24 cellular contexts compared by ENCODE assay signal in genomic region chr20:63939061-63939935, GRCh38. TPM values are rescaled to one million over a fixed set of nuclear protein-coding genes. Genes with fewer than 3 reads are reported as not detected.
DNase-seq lines count a peak whose midpoint lies in the region; ATAC-seq, FAIRE-seq and TF ChIP-seq lines count a peak whose summit lies in the region.
"Had no signal": no experiment of that assay in that cellular context is flagged by ENCODE, and none has a peak within 500 bp of the region (broad histone marks: within the 10 kb centered on the region; RNA-seq: fewer than 3 reads in every experiment).

No MANE protein-coding gene starts in this region.

- ATAC-seq in stimulated activated naive CD8-positive, alpha-beta T cell treated with anti-CD3 and anti-CD28 coated beads, Interleukin-15, amount 100 ng/mL, for 72 hours = peak; percentile 6
- no peak for ATAC-seq in stimulated activated naive CD8-positive, alpha-beta T cell treated with anti-CD3 and anti-CD28 coated beads, Interleukin-15, Interleukin-2, amounts not matched to agents 100 U/mL and 50 U/mL, for 24 hours
- ATAC-seq: activated naive CD4-positive, alpha-beta T cell treated with anti-CD3 and anti-CD28 coated beads, Interleukin-2, amount 50 U/mL, for 72 hours; body of pancreas; naive thymus-derived CD4-positive, alpha-beta T cell had no signal

- H3K4me1 Mint-ChIP-seq in stimulated activated naive CD8-positive, alpha-beta T cell treated with anti-CD3 and anti-CD28 coated beads, Interleukin-15, amount 100 ng/mL, for 72 hours = peaks cover 26% of the 10 kb centered on the region
- H3K4me1 Mint-ChIP-seq in CD14-positive monocyte = peaks cover 32% of the 10 kb centered on the region

- H4K20me1 ChIP-seq in endothelial cell of umbilical vein (replicated peaks; ENCODE audit: control insufficient read depth, extremely low read depth, insufficient read depth, low read length) = peaks cover 3% of the 10 kb centered on the region

- peaks cover 8 to 39% of the 10 kb centered on the region in 2 experiments for H3K36me3 ChIP-seq in endothelial cell of umbilical vein (ENCODE audit: control insufficient read depth in 2 of 2, extremely low read depth in 1 of 2, insufficient read depth in 2 of 2, low read length in 2 of 2)
- peaks cover 1% of the 10 kb centered on the region for H3K36me3 ChIP-seq in mesendoderm (ENCODE audit: control insufficient read depth, insufficient read depth, low read length)
- peaks cover 36% of the 10 kb centered on the region for H3K36me3 ChIP-seq in effector memory CD4-positive, alpha-beta T cell (ENCODE audit: control insufficient read depth, insufficient read depth, low read length)
- H3K36me3 ChIP-seq: prostate gland had no signal

- no peak overlapping the region for H3K18ac ChIP-seq in mesendoderm (ENCODE audit: low read length)

- H3K79me2 ChIP-seq in endothelial cell of umbilical vein (ENCODE audit: control insufficient read depth, insufficient read depth, low read length) (peaks cover 19% of the 10 kb centered on the region), mesendoderm (ENCODE audit: control insufficient read depth, insufficient read depth, low read length) (no peaks in the 10 kb centered on the region)

- no peak overlapping the region for H3K4me2 ChIP-seq in endothelial cell of umbilical vein (ENCODE audit: insufficient read depth, low read length)
- peak overlapping the region; percentile 19 for H3K4me2 ChIP-seq in mesendoderm (ENCODE audit: low read length)
- H3K4me2 ChIP-seq: KMS-11 had no signal

- no peak for FAIRE-seq in endothelial cell of umbilical vein (lab: Jason Lieb, UNC)
- FAIRE-seq: frontal cortex, TTC549 had no signal

- dilution Hi-C loops in endothelial cell of umbilical vein (cut with MboI; ENCODE audit: extremely low pct_ligation_motif_present, low sequenced_read_pairs) = no loop called here

- WGBS in mesendoderm (ENCODE audit: extremely low coverage, insufficient coverage, low lambda C conversion rate) = no CpG with 5 or more reads among the region's 33 CpGs

- no peak overlapping the region for H4K5ac ChIP-seq in mesendoderm (ENCODE audit: low read length)

- peaks cover 14% of the 10 kb centered on the region for H3K4me1 ChIP-seq in endothelial cell of umbilical vein (ENCODE audit: control insufficient read depth, extremely low read depth, insufficient read depth, low read length)
- H3K4me1 ChIP-seq in mesendoderm (ENCODE audit: control insufficient read depth, low read depth, low read length) = peaks cover 2% of the 10 kb centered on the region
- peaks cover 23% of the 10 kb centered on the region for H3K4me1 ChIP-seq in effector memory CD4-positive, alpha-beta T cell (ENCODE audit: control insufficient read depth, insufficient read depth, low read length, poor library complexity, severe bottlenecking)
- H3K4me1 ChIP-seq: body of pancreas, prostate gland had no signal

- H3K4me3 ChIP-seq in endothelial cell of umbilical vein (replicated peaks in 1 of 3; ENCODE audit: insufficient read depth in 1 of 3, low read depth in 1 of 3, low read length in 3 of 3) (no peak overlapping the region), mesendoderm (ENCODE audit: low read length) (no peak overlapping the region)
- no peak overlapping the region for H3K4me3 ChIP-seq in effector memory CD4-positive, alpha-beta T cell (ENCODE audit: insufficient read depth, low read depth, low read length, poor library complexity, severe bottlenecking)
- H3K4me3 ChIP-seq: body of pancreas, lung, prostate gland had no signal

- no peaks in the 10 kb centered on the region for H3K27me3 ChIP-seq in endothelial cell of umbilical vein (ENCODE audit: control insufficient read depth in 2 of 2, insufficient read depth in 2 of 2, low read length in 2 of 2)
- H3K27me3 ChIP-seq in mesendoderm (ENCODE audit: insufficient read depth, low read length, poor library complexity) = no peaks in the 10 kb centered on the region
- H3K27me3 ChIP-seq in effector memory CD4-positive, alpha-beta T cell (replicated peaks; ENCODE audit: control insufficient read depth, insufficient read depth, low read length, poor library complexity, severe bottlenecking) = no peaks in the 10 kb centered on the region
- H3K27me3 ChIP-seq: body of pancreas had no signal

- H3K79me1 ChIP-seq in mesendoderm (ENCODE audit: low read length) = no peaks in the 10 kb centered on the region

- H3K27me3 Mint-ChIP-seq in stimulated activated naive CD8-positive, alpha-beta T cell treated with anti-CD3 and anti-CD28 coated beads, Interleukin-15, amount 100 ng/mL, for 72 hours = no peaks in the 10 kb centered on the region
- no peaks in the 10 kb centered on the region for H3K27me3 Mint-ChIP-seq in CD14-positive monocyte (ENCODE audit: low read depth in 3 of 3)
- H3K27me3 Mint-ChIP-seq: naive thymus-derived CD4-positive, alpha-beta T cell had no signal

- no peak overlapping the region for H3K9ac ChIP-seq in endothelial cell of umbilical vein (replicated peaks; ENCODE audit: extremely low read depth, insufficient read depth, low read length)
- peak overlapping the region; percentile 36 for H3K9ac ChIP-seq in mesendoderm (ENCODE audit: low read length)
- H3K9ac ChIP-seq: KMS-11 had no signal

- BruUV-seq in endothelial cell of umbilical vein (replicated peaks; lab: Mats Ljungman, UMichigan) = no TSS peak

- TF ChIP-seq CTCF in endothelial cell of umbilical vein (IDR thresholded peaks at IDR 0.05; ENCODE audit: extremely low read depth in 1 of 2, insufficient read depth in 1 of 2, low read depth in 1 of 2, low read length in 2 of 2) (no peak), CD14-positive monocyte (IDR thresholded peaks at IDR 0.05) (no peak)

- no peak overlapping the region for H4K8ac ChIP-seq in mesendoderm (ENCODE audit: low read depth, low read length)

- H2AFZ ChIP-seq in endothelial cell of umbilical vein (ENCODE audit: low read depth, low read length) = no peak overlapping the region

- intact Hi-C loops in endothelial cell of umbilical vein (cut with micrococcal nuclease) (no loop called here), CD14-positive monocyte (cut with micrococcal nuclease) (no loop called here)

- POLR2A ChIA-PET in endothelial cell of umbilical vein (lab: Charles Lee) = interaction anchor here (0.7 kb wide), 1 partner anchor 35 kb away, joined by 4 read pairs; no protein-coding TSS in a partner anchor

- TF ChIP-seq POLR2A in endothelial cell of umbilical vein (IDR thresholded peaks at IDR 0.05; ENCODE audit: low read depth, low read length) = no peak

- H2BK120ac ChIP-seq in mesendoderm (ENCODE audit: low read depth, low read length) = no peak overlapping the region

- H3K27ac ChIP-seq in endothelial cell of umbilical vein (ENCODE audit: insufficient read depth, low read depth, low read length) (no peak overlapping the region), mesendoderm (ENCODE audit: low read depth, low read length) (no peak overlapping the region)
- no peak overlapping the region for H3K27ac ChIP-seq in effector memory CD4-positive, alpha-beta T cell (ENCODE audit: insufficient read depth, low read length, poor library complexity, severe bottlenecking)
- H3K27ac ChIP-seq: body of pancreas, KMS-11, prostate gland had no signal

- H3K27ac Mint-ChIP-seq in stimulated activated naive CD8-positive, alpha-beta T cell treated with anti-CD3 and anti-CD28 coated beads, Interleukin-15, amount 100 ng/mL, for 72 hours = no peak overlapping the region
- peak overlapping the region in 2 of 7 donors; percentile 42 to 49 for H3K27ac Mint-ChIP-seq in CD14-positive monocyte
- H3K27ac Mint-ChIP-seq: activated naive CD4-positive, alpha-beta T cell treated with anti-CD3 and anti-CD28 coated beads, Interleukin-2, amount 50 U/mL, for 72 hours had no signal

- H3K4me3 Mint-ChIP-seq in stimulated activated naive CD8-positive, alpha-beta T cell treated with anti-CD3 and anti-CD28 coated beads, Interleukin-15, amount 100 ng/mL, for 72 hours = no peak overlapping the region
- no peak overlapping the region for H3K4me3 Mint-ChIP-seq in CD14-positive monocyte
- H3K4me3 Mint-ChIP-seq: naive thymus-derived CD4-positive, alpha-beta T cell had no signal

- no peak overlapping the region for H2BK15ac ChIP-seq in mesendoderm (replicated peaks; ENCODE audit: low read depth)

- CTCF ChIA-PET in endothelial cell of umbilical vein (lab: Charles Lee) = interaction anchor here (1.4 kb wide), 1 partner anchor 35 kb away, joined by 4 read pairs; no protein-coding TSS in a partner anchor

- H3K9me3 Mint-ChIP-seq in stimulated activated naive CD8-positive, alpha-beta T cell treated with anti-CD3 and anti-CD28 coated beads, Interleukin-15, amount 100 ng/mL, for 72 hours = no peaks in the 10 kb centered on the region
- H3K9me3 Mint-ChIP-seq in CD14-positive monocyte = peaks cover 0 to 3% (median 0%) of the 10 kb centered on the region in 7 donors
- H3K9me3 Mint-ChIP-seq: activated naive CD4-positive, alpha-beta T cell treated with anti-CD3 and anti-CD28 coated beads, Interleukin-2, amount 50 U/mL, for 72 hours had no signal

- no peak overlapping the region for H3K23ac ChIP-seq in mesendoderm (ENCODE audit: low read length)

- H2AK5ac ChIP-seq in mesendoderm (ENCODE audit: low read length) = no peak overlapping the region

- no peaks in the 10 kb centered on the region for H3K9me3 ChIP-seq in endothelial cell of umbilical vein (replicated peaks; ENCODE audit: control insufficient read depth, insufficient read depth, low read length)
- H3K9me3 ChIP-seq in effector memory CD4-positive, alpha-beta T cell (ENCODE audit: control insufficient read depth, low read length) = no peaks in the 10 kb centered on the region
- H3K9me3 ChIP-seq: body of pancreas, prostate gland had no signal

- H3K56ac ChIP-seq in mesendoderm (ENCODE audit: low read length) = peak overlapping the region; percentile 52

- no peak overlapping the region for H2BK5ac ChIP-seq in mesendoderm (ENCODE audit: low read length)

- DNase-seq in stimulated activated naive CD8-positive, alpha-beta T cell treated with anti-CD3 and anti-CD28 coated beads, Interleukin-15, amount 100 ng/mL, for 72 hours = peak in 1 of 2 donors; percentile 12
- no peak for DNase-seq in stimulated activated naive CD8-positive, alpha-beta T cell treated with anti-CD3 and anti-CD28 coated beads, Interleukin-15, Interleukin-2, amounts not matched to agents 100 U/mL and 50 U/mL, for 24 hours
- DNase-seq in endothelial cell of umbilical vein (ENCODE audit: low read depth, low spot score) (no peak), mesendoderm (no peak), CD14-positive monocyte (ENCODE audit: low spot score) (no peak), hippocampal formation (lab: John Stamatoyannopoulos, UW) (no peak)
- no peak for DNase-seq in stimulated activated CD8-positive, alpha-beta memory T cell treated with anti-CD3 and anti-CD28 coated beads, Interleukin-4, amount 100 ng/mL, for 48 hours
- no peak for DNase-seq in effector memory CD4-positive, alpha-beta T cell
- DNase-seq: activated CD4-positive, alpha-beta T cell treated with anti-CD3 and anti-CD28 coated beads, Interleukin-2, amount 50 U/mL, for 1 hour; body of pancreas; EL; NCI-H1930; NCI-H446; NK-92 treated with Interleukin-12 subunit alpha and Interleukin-12 subunit beta, amount 100 ng/mL, for 24 hours; stimulated activated naive CD4-positive, alpha-beta T cell; SW 1271; trophoblast cell had no signal

- H3K9me1 ChIP-seq in endothelial cell of umbilical vein (replicated peaks; ENCODE audit: control insufficient read depth, extremely low read depth, insufficient read depth, low read length) = no peaks in the 10 kb centered on the region

- H3K36me3 Mint-ChIP-seq in CD14-positive monocyte = peaks cover 32 to 57% of the 10 kb centered on the region in 2 donors
- H3K36me3 Mint-ChIP-seq: activated naive CD4-positive, alpha-beta T cell treated with anti-CD3 and anti-CD28 coated beads, Interleukin-2, amount 50 U/mL, for 72 hours had no signal

- H3K4ac ChIP-seq in mesendoderm (ENCODE audit: low read depth, low read length) = no peak overlapping the region

RNA-seq across cellular contexts. Expression of gene UCKL1, which starts 16.9 kb away (rescaled TPM):
- total RNA-seq in endothelial cell of umbilical vein = 51.1 TPM in 2 replicates
- 78.8 and 113 TPM in 2 replicates for polyA plus RNA-seq in endothelial cell of umbilical vein
- polyA plus RNA-seq in endothelial cell of umbilical vein (2011; cell fraction: cytosol; rRNA removed) = 47.3 and 58.0 TPM in 2 replicates
- 131 and 167 TPM in 2 replicates for polyA plus RNA-seq in endothelial cell of umbilical vein (2011; cell fraction: nucleus; rRNA removed)
- polyA plus RNA-seq in endothelial cell of umbilical vein (2012) = 27.4 and 36.1 TPM in 2 replicates
- 38.5 and 50.7 TPM in 2 replicates for polyA minus RNA-seq in endothelial cell of umbilical vein
- polyA minus RNA-seq in endothelial cell of umbilical vein (2011; cell fraction: cytosol; rRNA and poly(A)+ RNA removed) = 28.2 TPM
- 42.7 and 46.8 TPM in 2 replicates for polyA minus RNA-seq in endothelial cell of umbilical vein (2011; cell fraction: nucleus; rRNA and poly(A)+ RNA removed)
- 28.6 TPM for polyA plus RNA-seq in mesendoderm (2013, experiment 1 of 2)
- 29.4 TPM for polyA plus RNA-seq in mesendoderm (2013, experiment 2 of 2)
- 10 to 100 TPM; 10.9 to 14.5 TPM for polyA plus RNA-seq in CD14-positive monocyte

RNA-seq across cellular contexts. Expression of gene ZNF512B, which starts 30.4 kb away (rescaled TPM):
- 25.9 and 30.0 TPM in 2 replicates for total RNA-seq in endothelial cell of umbilical vein
- polyA plus RNA-seq in endothelial cell of umbilical vein (8.7 and 10.0 TPM in 2 replicates), CD14-positive monocyte (under 1 TPM in 1 of 2 donors, not detected in 1; 0.10 TPM)
- 8.2 and 10.6 TPM in 2 replicates for polyA plus RNA-seq in endothelial cell of umbilical vein (2011; cell fraction: cytosol; rRNA removed)
- 32.4 and 36.0 TPM in 2 replicates for polyA plus RNA-seq in endothelial cell of umbilical vein (2011; cell fraction: nucleus; rRNA removed)
- polyA plus RNA-seq in endothelial cell of umbilical vein (2012) = 14.1 and 17.3 TPM in 2 replicates
- 7.2 and 8.8 TPM in 2 replicates for polyA minus RNA-seq in endothelial cell of umbilical vein
- 4.8 TPM for polyA minus RNA-seq in endothelial cell of umbilical vein (2011; cell fraction: cytosol; rRNA and poly(A)+ RNA removed)
- polyA minus RNA-seq in endothelial cell of umbilical vein (2011; cell fraction: nucleus; rRNA and poly(A)+ RNA removed) = 6.7 and 10.1 TPM in 2 replicates
- polyA plus RNA-seq in mesendoderm (2013, experiment 1 of 2) = 10.8 TPM
- polyA plus RNA-seq in mesendoderm (2013, experiment 2 of 2) = 10.9 TPM

RNA-seq across cellular contexts. Expression of gene SAMD10, which starts 40.1 kb away (rescaled TPM):
- total RNA-seq in endothelial cell of umbilical vein = 4.7 and 5.7 TPM in 2 replicates
- polyA plus RNA-seq in endothelial cell of umbilical vein (5.3 and 6.9 TPM in 2 replicates), CD14-positive monocyte (under 1 TPM; 0.34 to 0.67 TPM)
- 2.8 and 4.4 TPM in 2 replicates for polyA plus RNA-seq in endothelial cell of umbilical vein (2011; cell fraction: cytosol; rRNA removed)
- 9.4 and 14.5 TPM in 2 replicates for polyA plus RNA-seq in endothelial cell of umbilical vein (2011; cell fraction: nucleus; rRNA removed)
- 4.0 and 6.1 TPM in 2 replicates for polyA plus RNA-seq in endothelial cell of umbilical vein (2012)
- 1.1 and 3.2 TPM in 2 replicates for polyA minus RNA-seq in endothelial cell of umbilical vein
- 4.7 TPM for polyA minus RNA-seq in endothelial cell of umbilical vein (2011; cell fraction: cytosol; rRNA and poly(A)+ RNA removed)
- polyA minus RNA-seq in endothelial cell of umbilical vein (2011; cell fraction: nucleus; rRNA and poly(A)+ RNA removed) = 1.8 and 2.5 TPM in 2 replicates
- 2.2 TPM for polyA plus RNA-seq in mesendoderm (2013, experiment 1 of 2)
- 2.1 TPM for polyA plus RNA-seq in mesendoderm (2013, experiment 2 of 2)

RNA-seq across cellular contexts. Expression of gene PRPF6, which starts 41.6 kb away (rescaled TPM):
- total RNA-seq in endothelial cell of umbilical vein = 64.2 and 67.4 TPM in 2 replicates
- polyA plus RNA-seq in endothelial cell of umbilical vein (27.1 and 35.3 TPM in 2 replicates), CD14-positive monocyte (10 to 100 TPM; 34.5 to 47.7 TPM)
- 47.9 and 49.4 TPM in 2 replicates for polyA plus RNA-seq in endothelial cell of umbilical vein (2011; cell fraction: cytosol; rRNA removed)
- 53.5 and 53.7 TPM in 2 replicates for polyA plus RNA-seq in endothelial cell of umbilical vein (2011; cell fraction: nucleus; rRNA removed)
- 54.7 and 59.8 TPM in 2 replicates for polyA plus RNA-seq in endothelial cell of umbilical vein (2012)
- 54.7 and 61.4 TPM in 2 replicates for polyA minus RNA-seq in endothelial cell of umbilical vein
- polyA minus RNA-seq in endothelial cell of umbilical vein (2011; cell fraction: cytosol; rRNA and poly(A)+ RNA removed) = 34.2 TPM
- 20.4 and 23.1 TPM in 2 replicates for polyA minus RNA-seq in endothelial cell of umbilical vein (2011; cell fraction: nucleus; rRNA and poly(A)+ RNA removed)
- polyA plus RNA-seq in mesendoderm (2013, experiment 1 of 2) = 45.5 TPM
- polyA plus RNA-seq in mesendoderm (2013, experiment 2 of 2) = 46.7 TPM

RNA-seq across cellular contexts. Expression of gene DNAJC5, which starts 44.4 kb away (rescaled TPM):
- total RNA-seq in endothelial cell of umbilical vein = 58.7 and 60.3 TPM in 2 replicates
- polyA plus RNA-seq in endothelial cell of umbilical vein (40.1 and 44.7 TPM in 2 replicates), CD14-positive monocyte (1 to 10 TPM; 5.9 to 7.4 TPM)
- 33.6 and 38.3 TPM in 2 replicates for polyA plus RNA-seq in endothelial cell of umbilical vein (2011; cell fraction: cytosol; rRNA removed)
- 37.7 and 41.4 TPM in 2 replicates for polyA plus RNA-seq in endothelial cell of umbilical vein (2011; cell fraction: nucleus; rRNA removed)
- polyA plus RNA-seq in endothelial cell of umbilical vein (2012) = 52.7 and 55.3 TPM in 2 replicates
- polyA minus RNA-seq in endothelial cell of umbilical vein = 66.9 and 75.0 TPM in 2 replicates
- 27.5 TPM for polyA minus RNA-seq in endothelial cell of umbilical vein (2011; cell fraction: cytosol; rRNA and poly(A)+ RNA removed)
- polyA minus RNA-seq in endothelial cell of umbilical vein (2011; cell fraction: nucleus; rRNA and poly(A)+ RNA removed) = 22.1 and 24.6 TPM in 2 replicates
- polyA plus RNA-seq in mesendoderm (2013, experiment 1 of 2) = 17.5 TPM
- 17.4 TPM for polyA plus RNA-seq in mesendoderm (2013, experiment 2 of 2)
